ENCODE assay signal across 11 cellular contexts in genomic region chr1:22184892-22185612, GRCh38. TPM values are rescaled to one million over a fixed set of nuclear protein-coding genes. Genes with fewer than 3 reads are reported as not detected.
A peak's percentile ranks its signal among the peaks of the same experiment; 100 is the strongest.
DNase-seq lines count a peak whose midpoint lies in the region; FAIRE-seq and TF ChIP-seq lines count a peak whose summit lies in the region.
"Had no signal": no experiment of that assay in that cellular context is flagged by ENCODE, and none has a peak within 500 bp of the region (broad histone marks: within the 10 kb centered on the region; RNA-seq: fewer than 3 reads in every experiment).

No MANE protein-coding gene starts in this region.

- peak; percentile 89 for DNase-seq in DMS 273 (lab: John Stamatoyannopoulos, UW; ENCODE audit: unreplicated experiment)
- peak; percentile 70 for DNase-seq in NCI-H128 (lab: John Stamatoyannopoulos, UW; ENCODE audit: unreplicated experiment)
- peak; percentile 24 for DNase-seq in RPMI7951 (ENCODE audit: low read depth)
- peak; percentile 92 for DNase-seq in kidney
- no peak for DNase-seq in 8988T
- no peak for DNase-seq in NOMO-1 (lab: John Stamatoyannopoulos, UW; ENCODE audit: unreplicated experiment in 2 of 2)
- no peak for DNase-seq in T-helper 2 cell
- no peak for DNase-seq in activated CD4-positive, alpha-beta T cell treated with anti-CD3 and anti-CD28 coated beads, Interleukin-2, amount 10 ng/mL, durations not matched to agents 24 days and 14 days
- DNase-seq: effector CD8-positive, alpha-beta T cell had no signal

- H3K9me3 Mint-ChIP-seq in activated CD4-positive, alpha-beta T cell treated with anti-CD3 and anti-CD28 coated beads, Interleukin-2, amount 10 ng/mL, durations not matched to agents 24 days and 14 days, result no peaks in the 10 kb centered on the region

- no peak overlapping the region for H3K9ac ChIP-seq in kidney (ENCODE audit: low read length in 2 of 2)

- H3K4me3 Mint-ChIP-seq in activated CD4-positive, alpha-beta T cell treated with anti-CD3 and anti-CD28 coated beads, Interleukin-2, amount 10 ng/mL, durations not matched to agents 24 days and 14 days, result no peak overlapping the region

- H3K36me3 ChIP-seq in kidney (ENCODE audit: control insufficient read depth in 1 of 2, insufficient read depth in 2 of 2, low read length in 2 of 2), result no peaks in the 10 kb centered on the region

- H3K4me3 ChIP-seq in kidney (ENCODE audit: low read length in 2 of 2), result no peak overlapping the region

- no peak overlapping the region for H3K27ac Mint-ChIP-seq in activated CD4-positive, alpha-beta T cell treated with anti-CD3 and anti-CD28 coated beads, Interleukin-2, amount 10 ng/mL, durations not matched to agents 24 days and 14 days

- H3K27ac ChIP-seq in kidney (ENCODE audit: low read depth in 2 of 2, low read length in 2 of 2), result no peak overlapping the region

- peaks cover 21% of the 10 kb centered on the region for H3K27me3 Mint-ChIP-seq in activated CD4-positive, alpha-beta T cell treated with anti-CD3 and anti-CD28 coated beads, Interleukin-2, amount 10 ng/mL, durations not matched to agents 24 days and 14 days

- FAIRE-seq in kidney (lab: Jason Lieb, UNC), result no peak
- FAIRE-seq: D721Med had no signal

- no peaks in the 10 kb centered on the region for H3K4me1 Mint-ChIP-seq in activated CD4-positive, alpha-beta T cell treated with anti-CD3 and anti-CD28 coated beads, Interleukin-2, amount 10 ng/mL, durations not matched to agents 24 days and 14 days

- no peak for TF ChIP-seq CTCF in kidney (IDR thresholded peaks at IDR 0.05; ENCODE audit: borderline replicate concordance, extremely low read depth, insufficient read depth)

- no peaks in the 10 kb centered on the region for H3K9me3 ChIP-seq in kidney (ENCODE audit: control insufficient read depth in 1 of 2, low read length in 2 of 2)

- intact Hi-C loops in kidney (cut with DNase I), result no loop called here
- intact Hi-C loops in activated CD4-positive, alpha-beta T cell treated with anti-CD3 and anti-CD28 coated beads, Interleukin-2, amount 10 ng/mL, durations not matched to agents 24 days and 14 days (cut with micrococcal nuclease), result no loop called here

- H3K36me3 Mint-ChIP-seq in activated CD4-positive, alpha-beta T cell treated with anti-CD3 and anti-CD28 coated beads, Interleukin-2, amount 10 ng/mL, durations not matched to agents 24 days and 14 days (ENCODE audit: low read depth), result no peaks in the 10 kb centered on the region

- H3K4me1 ChIP-seq in kidney (ENCODE audit: control insufficient read depth in 1 of 2, insufficient read depth in 1 of 2, low read depth in 1 of 2, low read length in 2 of 2), result no peaks in the 10 kb centered on the region

RNA-seq across cellular contexts. Expression of gene WNT4, which starts 42.2 kb away (rescaled TPM):
- total RNA-seq in RPMI7951 (2014; rRNA removed; shearing (Covaris generic)), result not detected in 2 replicates
- total RNA-seq in kidney, result 0.69 TPM
- 0.45 TPM for polyA plus RNA-seq in kidney (ENCODE audit: insufficient read depth, low read depth, low replicate concordance)
- not detected in 2 replicates for total RNA-seq in activated CD4-positive, alpha-beta T cell treated with anti-CD3 and anti-CD28 coated beads, Interleukin-2, amount 10 ng/mL, durations not matched to agents 24 days and 14 days
- total RNA-seq: mononuclear cell had no signal

Comparison
In these comparisons a context has a peak if more than half of its experiments do, and no peak if none do; other contexts are left out.
1. DNase-seq: peak in DMS 273 (single experiment), NCI-H128 (single experiment), RPMI7951 (single experiment) and kidney (single experiment); none in 8988T (single experiment), NOMO-1 (0 of 2), T-helper 2 cell (0 of 5) and activated CD4-positive, alpha-beta T cell treated with anti-CD3 and anti-CD28 coated beads, Interleukin-2, amount 10 ng/mL, durations not matched to agents 24 days and 14 days (single experiment).